ENCODE assay signal across 3 cellular contexts in the genomic region with DNA sequence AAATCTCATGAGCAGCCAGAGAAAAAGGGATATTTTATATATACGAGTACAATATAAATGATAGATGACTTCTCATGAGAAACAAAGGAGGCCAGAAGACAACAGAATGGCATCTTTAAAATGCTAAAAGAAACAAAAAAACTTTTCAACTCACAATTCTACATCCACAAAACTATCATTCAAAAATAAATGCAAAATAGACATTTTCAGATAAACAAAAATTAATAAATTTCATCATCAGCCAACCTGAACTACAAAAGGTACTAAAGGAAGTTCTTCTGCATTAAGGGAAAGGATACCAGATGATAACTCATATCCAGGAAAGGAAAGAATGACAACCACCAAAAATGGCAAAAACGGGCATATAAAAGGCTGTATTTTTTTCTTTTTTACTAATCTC.
A peak's percentile ranks its signal among the peaks of the same experiment; 100 is the strongest.
TF ChIP-seq lines count a peak whose summit lies in the region.

No MANE protein-coding gene starts in this region.

TF ChIP-seq in A549, 52 proteins besides CTCF, POLR2A, EP300 and RAD21:
- TF ChIP-seq HDAC2 (IDR thresholded peaks at IDR 0.05) (no peak), KDM5A (IDR thresholded peaks at IDR 0.05) (no peak), MAFK (IDR thresholded peaks at IDR 0.05; ENCODE audit: partially characterized antibody) (peak; percentile 45), CHD2 (IDR thresholded peaks at IDR 0.05; ENCODE audit: low read length, partially characterized antibody) (no peak), RCOR1 (IDR thresholded peaks at IDR 0.05; ENCODE audit: low read depth, low read length) (no peak), ZSCAN20 (CRISPR knock-in tag; IDR thresholded peaks at IDR 0.05) (no peak), HOXB13 (CRISPR knock-in tag; IDR thresholded peaks at IDR 0.05; ENCODE audit: low read depth) (no peak)

TF ChIP-seq in GM23338, 12 proteins besides CTCF, POLR2A, EP300 and RAD21 (continues in another document):
- TF ChIP-seq, protein P1, sequence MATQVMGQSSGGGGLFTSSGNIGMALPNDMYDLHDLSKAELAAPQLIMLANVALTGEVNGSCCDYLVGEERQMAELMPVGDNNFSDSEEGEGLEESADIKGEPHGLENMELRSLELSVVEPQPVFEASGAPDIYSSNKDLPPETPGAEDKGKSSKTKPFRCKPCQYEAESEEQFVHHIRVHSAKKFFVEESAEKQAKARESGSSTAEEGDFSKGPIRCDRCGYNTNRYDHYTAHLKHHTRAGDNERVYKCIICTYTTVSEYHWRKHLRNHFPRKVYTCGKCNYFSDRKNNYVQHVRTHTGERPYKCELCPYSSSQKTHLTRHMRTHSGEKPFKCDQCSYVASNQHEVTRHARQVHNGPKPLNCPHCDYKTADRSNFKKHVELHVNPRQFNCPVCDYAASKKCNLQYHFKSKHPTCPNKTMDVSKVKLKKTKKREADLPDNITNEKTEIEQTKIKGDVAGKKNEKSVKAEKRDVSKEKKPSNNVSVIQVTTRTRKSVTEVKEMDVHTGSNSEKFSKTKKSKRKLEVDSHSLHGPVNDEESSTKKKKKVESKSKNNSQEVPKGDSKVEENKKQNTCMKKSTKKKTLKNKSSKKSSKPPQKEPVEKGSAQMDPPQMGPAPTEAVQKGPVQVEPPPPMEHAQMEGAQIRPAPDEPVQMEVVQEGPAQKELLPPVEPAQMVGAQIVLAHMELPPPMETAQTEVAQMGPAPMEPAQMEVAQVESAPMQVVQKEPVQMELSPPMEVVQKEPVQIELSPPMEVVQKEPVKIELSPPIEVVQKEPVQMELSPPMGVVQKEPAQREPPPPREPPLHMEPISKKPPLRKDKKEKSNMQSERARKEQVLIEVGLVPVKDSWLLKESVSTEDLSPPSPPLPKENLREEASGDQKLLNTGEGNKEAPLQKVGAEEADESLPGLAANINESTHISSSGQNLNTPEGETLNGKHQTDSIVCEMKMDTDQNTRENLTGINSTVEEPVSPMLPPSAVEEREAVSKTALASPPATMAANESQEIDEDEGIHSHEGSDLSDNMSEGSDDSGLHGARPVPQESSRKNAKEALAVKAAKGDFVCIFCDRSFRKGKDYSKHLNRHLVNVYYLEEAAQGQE (IDR thresholded peaks at IDR 0.05; ENCODE audit: unreplicated experiment), result no peak
- TF ChIP-seq POLR2AphosphoS5 (IDR thresholded peaks at IDR 0.05; ENCODE audit: low read depth) (no peak), STAT1 (IDR thresholded peaks at IDR 0.05; ENCODE audit: unreplicated experiment) (no peak), ZNF114 (CRISPR knock-in tag; IDR thresholded peaks at IDR 0.05) (no peak), EZH2 (IDR thresholded peaks at IDR 0.05; ENCODE audit: low read depth, unreplicated experiment) (no peak)
- TF ChIP-seq, protein P2, sequence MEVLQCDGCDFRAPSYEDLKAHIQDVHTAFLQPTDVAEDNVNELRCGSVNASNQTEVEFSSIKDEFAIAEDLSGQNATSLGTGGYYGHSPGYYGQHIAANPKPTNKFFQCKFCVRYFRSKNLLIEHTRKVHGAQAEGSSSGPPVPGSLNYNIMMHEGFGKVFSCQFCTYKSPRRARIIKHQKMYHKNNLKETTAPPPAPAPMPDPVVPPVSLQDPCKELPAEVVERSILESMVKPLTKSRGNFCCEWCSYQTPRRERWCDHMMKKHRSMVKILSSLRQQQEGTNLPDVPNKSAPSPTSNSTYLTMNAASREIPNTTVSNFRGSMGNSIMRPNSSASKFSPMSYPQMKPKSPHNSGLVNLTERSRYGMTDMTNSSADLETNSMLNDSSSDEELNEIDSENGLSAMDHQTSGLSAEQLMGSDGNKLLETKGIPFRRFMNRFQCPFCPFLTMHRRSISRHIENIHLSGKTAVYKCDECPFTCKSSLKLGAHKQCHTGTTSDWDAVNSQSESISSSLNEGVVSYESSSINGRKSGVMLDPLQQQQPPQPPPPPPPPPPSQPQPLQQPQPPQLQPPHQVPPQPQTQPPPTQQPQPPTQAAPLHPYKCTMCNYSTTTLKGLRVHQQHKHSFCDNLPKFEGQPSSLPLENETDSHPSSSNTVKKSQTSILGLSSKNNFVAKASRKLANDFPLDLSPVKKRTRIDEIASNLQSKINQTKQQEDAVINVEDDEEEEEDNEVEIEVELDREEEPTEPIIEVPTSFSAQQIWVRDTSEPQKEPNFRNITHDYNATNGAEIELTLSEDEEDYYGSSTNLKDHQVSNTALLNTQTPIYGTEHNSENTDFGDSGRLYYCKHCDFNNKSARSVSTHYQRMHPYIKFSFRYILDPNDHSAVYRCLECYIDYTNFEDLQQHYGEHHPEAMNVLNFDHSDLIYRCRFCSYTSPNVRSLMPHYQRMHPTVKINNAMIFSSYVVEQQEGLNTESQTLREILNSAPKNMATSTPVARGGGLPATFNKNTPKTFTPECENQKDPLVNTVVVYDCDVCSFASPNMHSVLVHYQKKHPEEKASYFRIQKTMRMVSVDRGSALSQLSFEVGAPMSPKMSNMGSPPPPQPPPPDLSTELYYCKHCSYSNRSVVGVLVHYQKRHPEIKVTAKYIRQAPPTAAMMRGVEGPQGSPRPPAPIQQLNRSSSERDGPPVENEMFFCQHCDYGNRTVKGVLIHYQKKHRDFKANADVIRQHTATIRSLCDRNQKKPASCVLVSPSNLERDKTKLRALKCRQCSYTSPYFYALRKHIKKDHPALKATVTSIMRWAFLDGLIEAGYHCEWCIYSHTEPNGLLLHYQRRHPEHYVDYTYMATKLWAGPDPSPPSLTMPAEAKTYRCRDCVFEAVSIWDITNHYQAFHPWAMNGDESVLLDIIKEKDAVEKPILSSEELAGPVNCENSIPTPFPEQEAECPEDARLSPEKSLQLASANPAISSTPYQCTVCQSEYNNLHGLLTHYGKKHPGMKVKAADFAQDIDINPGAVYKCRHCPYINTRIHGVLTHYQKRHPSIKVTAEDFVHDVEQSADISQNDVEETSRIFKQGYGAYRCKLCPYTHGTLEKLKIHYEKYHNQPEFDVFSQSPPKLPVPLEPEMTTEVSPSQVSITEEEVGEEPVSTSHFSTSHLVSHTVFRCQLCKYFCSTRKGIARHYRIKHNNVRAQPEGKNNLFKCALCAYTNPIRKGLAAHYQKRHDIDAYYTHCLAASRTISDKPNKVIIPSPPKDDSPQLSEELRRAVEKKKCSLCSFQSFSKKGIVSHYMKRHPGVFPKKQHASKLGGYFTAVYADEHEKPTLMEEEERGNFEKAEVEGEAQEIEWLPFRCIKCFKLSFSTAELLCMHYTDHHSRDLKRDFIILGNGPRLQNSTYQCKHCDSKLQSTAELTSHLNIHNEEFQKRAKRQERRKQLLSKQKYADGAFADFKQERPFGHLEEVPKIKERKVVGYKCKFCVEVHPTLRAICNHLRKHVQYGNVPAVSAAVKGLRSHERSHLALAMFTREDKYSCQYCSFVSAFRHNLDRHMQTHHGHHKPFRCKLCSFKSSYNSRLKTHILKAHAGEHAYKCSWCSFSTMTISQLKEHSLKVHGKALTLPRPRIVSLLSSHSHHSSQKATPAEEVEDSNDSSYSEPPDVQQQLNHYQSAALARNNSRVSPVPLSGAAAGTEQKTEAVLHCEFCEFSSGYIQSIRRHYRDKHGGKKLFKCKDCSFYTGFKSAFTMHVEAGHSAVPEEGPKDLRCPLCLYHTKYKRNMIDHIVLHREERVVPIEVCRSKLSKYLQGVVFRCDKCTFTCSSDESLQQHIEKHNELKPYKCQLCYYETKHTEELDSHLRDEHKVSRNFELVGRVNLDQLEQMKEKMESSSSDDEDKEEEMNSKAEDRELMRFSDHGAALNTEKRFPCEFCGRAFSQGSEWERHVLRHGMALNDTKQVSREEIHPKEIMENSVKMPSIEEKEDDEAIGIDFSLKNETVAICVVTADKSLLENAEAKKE (CRISPR knock-in tag; IDR thresholded peaks at IDR 0.05), result no peak
- TF ChIP-seq, protein P3, sequence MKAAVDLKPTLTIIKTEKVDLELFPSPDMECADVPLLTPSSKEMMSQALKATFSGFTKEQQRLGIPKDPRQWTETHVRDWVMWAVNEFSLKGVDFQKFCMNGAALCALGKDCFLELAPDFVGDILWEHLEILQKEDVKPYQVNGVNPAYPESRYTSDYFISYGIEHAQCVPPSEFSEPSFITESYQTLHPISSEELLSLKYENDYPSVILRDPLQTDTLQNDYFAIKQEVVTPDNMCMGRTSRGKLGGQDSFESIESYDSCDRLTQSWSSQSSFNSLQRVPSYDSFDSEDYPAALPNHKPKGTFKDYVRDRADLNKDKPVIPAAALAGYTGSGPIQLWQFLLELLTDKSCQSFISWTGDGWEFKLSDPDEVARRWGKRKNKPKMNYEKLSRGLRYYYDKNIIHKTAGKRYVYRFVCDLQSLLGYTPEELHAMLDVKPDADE (IDR thresholded peaks at IDR 0.05), result no peak

TF ChIP-seq in K562, 482 proteins besides CTCF, POLR2A, EP300 and RAD21 (continues in another document):
- no peak for TF ChIP-seq HDAC3 (IDR thresholded peaks at IDR 0.05; ENCODE audit: borderline replicate concordance, partially characterized antibody)
- no peak for TF ChIP-seq MEIS2 (IDR thresholded peaks at IDR 0.05; ENCODE audit: partially characterized antibody)
- TF ChIP-seq, protein P4, sequence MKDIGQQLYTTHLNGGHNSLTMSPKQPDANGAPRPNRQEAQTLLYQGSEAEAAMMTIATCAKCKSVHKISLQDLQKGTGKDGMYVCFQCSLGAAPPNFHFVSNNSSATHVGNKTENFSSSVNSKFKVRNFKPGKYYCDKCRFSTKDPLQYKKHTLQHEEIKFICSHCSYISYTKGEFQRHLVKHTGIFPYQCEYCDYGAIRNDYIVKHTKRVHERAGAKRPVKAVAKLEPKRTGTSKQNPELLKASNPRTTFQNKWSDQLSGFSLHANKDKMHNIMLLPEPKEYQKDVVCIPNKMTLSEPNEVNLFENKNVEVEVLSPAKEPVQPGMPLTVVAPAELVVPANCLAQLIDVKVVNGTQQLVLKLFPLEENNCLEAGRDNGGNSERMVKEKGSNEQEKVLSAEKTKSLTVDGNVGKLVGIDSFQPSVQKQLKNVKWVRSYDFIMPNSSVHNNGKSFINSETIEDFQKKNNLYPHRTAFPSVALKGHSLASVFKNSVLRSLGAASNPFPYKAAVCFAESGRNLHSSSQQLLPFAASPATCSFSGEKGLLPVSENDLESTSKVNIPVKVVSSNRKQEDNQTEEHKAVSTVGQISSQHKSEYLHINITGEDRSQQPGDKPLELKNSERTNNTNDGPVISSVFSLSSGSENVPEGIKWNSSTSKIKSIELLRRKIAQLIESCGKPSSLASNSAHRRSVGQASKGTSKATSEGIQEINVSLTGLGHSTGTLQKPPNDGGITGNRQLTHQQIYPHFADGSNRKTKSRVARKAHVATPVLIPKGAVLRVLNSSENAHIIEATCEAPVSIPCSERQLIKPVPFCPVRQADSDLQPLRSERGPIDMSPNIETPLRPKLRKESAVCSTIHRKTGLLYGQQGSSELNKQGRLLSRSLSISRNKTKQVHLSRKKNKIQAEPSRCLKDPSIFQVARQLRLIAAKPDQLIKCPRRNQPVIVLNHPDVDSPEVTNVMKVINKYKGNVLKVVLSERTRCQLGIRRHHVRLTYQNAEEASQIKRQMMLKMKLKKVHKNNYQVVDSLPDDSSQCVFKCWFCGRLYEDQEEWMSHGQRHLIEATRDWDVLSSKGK (CRISPR knock-in tag; IDR thresholded peaks at IDR 0.05), result no peak
- no peak for TF ChIP-seq BRF1 (IDR thresholded peaks at IDR 0.05; ENCODE audit: borderline replicate concordance, extremely low read depth, insufficient read length)
- no peak for TF ChIP-seq ZBTB1 (CRISPR knock-in tag; IDR thresholded peaks at IDR 0.05; ENCODE audit: borderline replicate concordance, low read depth)
- TF ChIP-seq EZH2 (IDR thresholded peaks at IDR 0.05; ENCODE audit: borderline replicate concordance, low read depth, low read length), result no peak
- TF ChIP-seq C11orf30 (IDR thresholded peaks at IDR 0.05; ENCODE audit: low read depth), result peak; percentile 80
- TF ChIP-seq ELF2 (CRISPR knock-in tag; IDR thresholded peaks at IDR 0.05), result no peak
- TF ChIP-seq EP400 (IDR thresholded peaks at IDR 0.05), result no peak
- TF ChIP-seq MAFG (tag; conservative IDR thresholded peaks at IDR 0.05), result peak; percentile 53
- TF ChIP-seq ZEB2 (IDR thresholded peaks at IDR 0.05), result no peak
- TF ChIP-seq MCM5 (IDR thresholded peaks at IDR 0.05; ENCODE audit: low read depth), result no peak
- TF ChIP-seq, protein P5, sequence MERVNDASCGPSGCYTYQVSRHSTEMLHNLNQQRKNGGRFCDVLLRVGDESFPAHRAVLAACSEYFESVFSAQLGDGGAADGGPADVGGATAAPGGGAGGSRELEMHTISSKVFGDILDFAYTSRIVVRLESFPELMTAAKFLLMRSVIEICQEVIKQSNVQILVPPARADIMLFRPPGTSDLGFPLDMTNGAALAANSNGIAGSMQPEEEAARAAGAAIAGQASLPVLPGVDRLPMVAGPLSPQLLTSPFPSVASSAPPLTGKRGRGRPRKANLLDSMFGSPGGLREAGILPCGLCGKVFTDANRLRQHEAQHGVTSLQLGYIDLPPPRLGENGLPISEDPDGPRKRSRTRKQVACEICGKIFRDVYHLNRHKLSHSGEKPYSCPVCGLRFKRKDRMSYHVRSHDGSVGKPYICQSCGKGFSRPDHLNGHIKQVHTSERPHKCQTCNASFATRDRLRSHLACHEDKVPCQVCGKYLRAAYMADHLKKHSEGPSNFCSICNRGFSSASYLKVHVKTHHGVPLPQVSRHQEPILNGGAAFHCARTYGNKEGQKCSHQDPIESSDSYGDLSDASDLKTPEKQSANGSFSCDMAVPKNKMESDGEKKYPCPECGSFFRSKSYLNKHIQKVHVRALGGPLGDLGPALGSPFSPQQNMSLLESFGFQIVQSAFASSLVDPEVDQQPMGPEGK (CRISPR knock-in tag; IDR thresholded peaks at IDR 0.05; ENCODE audit: borderline replicate concordance), result no peak
- TF ChIP-seq ESRRA (IDR thresholded peaks at IDR 0.05; ENCODE audit: borderline replicate concordance, low read depth), result no peak
- no peak for TF ChIP-seq NFATC3 (IDR thresholded peaks at IDR 0.05)
- TF ChIP-seq CBX8 (IDR thresholded peaks at IDR 0.05; ENCODE audit: borderline replicate concordance, extremely low read depth, low read depth, low read length, poor library complexity, severe bottlenecking), result no peak
- no peak for TF ChIP-seq KLF6 (CRISPR knock-in tag; IDR thresholded peaks at IDR 0.05; ENCODE audit: borderline replicate concordance)
- no peak for TF ChIP-seq TEAD2 (tag; IDR thresholded peaks at IDR 0.05)
- TF ChIP-seq MIER1 (IDR thresholded peaks at IDR 0.05; ENCODE audit: low read depth), result no peak
- TF ChIP-seq CHD1 (IDR thresholded peaks at IDR 0.05; ENCODE audit: low read length), result no peak
- TF ChIP-seq NCOA1 (IDR thresholded peaks at IDR 0.05; ENCODE audit: low read depth), result no peak
- TF ChIP-seq, protein P6, sequence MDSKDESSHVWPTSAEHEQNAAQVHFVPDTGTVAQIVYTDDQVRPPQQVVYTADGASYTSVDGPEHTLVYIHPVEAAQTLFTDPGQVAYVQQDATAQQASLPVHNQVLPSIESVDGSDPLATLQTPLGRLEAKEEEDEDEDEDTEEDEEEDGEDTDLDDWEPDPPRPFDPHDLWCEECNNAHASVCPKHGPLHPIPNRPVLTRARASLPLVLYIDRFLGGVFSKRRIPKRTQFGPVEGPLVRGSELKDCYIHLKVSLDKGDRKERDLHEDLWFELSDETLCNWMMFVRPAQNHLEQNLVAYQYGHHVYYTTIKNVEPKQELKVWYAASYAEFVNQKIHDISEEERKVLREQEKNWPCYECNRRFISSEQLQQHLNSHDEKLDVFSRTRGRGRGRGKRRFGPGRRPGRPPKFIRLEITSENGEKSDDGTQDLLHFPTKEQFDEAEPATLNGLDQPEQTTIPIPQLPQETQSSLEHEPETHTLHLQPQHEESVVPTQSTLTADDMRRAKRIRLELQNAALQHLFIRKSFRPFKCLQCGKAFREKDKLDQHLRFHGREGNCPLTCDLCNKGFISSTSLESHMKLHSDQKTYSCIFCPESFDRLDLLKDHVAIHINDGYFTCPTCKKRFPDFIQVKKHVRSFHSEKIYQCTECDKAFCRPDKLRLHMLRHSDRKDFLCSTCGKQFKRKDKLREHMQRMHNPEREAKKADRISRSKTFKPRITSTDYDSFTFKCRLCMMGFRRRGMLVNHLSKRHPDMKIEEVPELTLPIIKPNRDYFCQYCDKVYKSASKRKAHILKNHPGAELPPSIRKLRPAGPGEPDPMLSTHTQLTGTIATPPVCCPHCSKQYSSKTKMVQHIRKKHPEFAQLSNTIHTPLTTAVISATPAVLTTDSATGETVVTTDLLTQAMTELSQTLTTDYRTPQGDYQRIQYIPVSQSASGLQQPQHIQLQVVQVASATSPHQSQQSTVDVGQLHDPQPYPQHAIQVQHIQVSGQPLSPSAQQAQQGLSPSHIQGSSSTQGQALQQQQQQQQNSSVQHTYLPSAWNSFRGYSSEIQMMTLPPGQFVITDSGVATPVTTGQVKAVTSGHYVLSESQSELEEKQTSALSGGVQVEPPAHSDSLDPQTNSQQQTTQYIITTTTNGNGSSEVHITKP (IDR thresholded peaks at IDR 0.05; ENCODE audit: partially characterized antibody), result no peak
